19 cellular contexts compared by ENCODE assay signal in the genomic region with DNA sequence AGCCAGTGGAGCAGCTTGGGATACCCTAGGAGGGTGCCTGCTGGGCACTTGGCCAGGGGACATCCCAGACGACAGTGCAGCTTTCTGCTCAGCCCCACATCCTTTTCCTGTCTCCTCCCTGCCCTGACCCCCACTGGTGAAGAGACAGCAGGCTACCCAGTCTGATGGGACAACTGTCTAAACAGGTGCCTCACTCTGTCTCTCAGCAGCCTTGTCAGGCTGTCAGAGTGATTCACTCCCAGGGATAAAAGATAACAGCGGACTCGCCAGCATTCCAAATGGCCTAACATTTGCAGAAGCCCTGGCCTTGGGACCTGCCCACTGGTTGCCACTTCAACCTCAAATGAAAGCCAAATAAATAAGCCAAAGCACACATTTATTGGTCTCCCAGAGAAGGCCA.
"Had no signal": no experiment of that assay in that cellular context is flagged by ENCODE, and none has a peak within 500 bp of the region (broad histone marks: within the 10 kb centered on the region; RNA-seq: fewer than 3 reads in every experiment).

No MANE protein-coding gene starts in this region.

- H3K9me3 ChIP-seq: ovary had no signal

- H3K4me3 ChIP-seq: cardiac muscle cell, dorsolateral prefrontal cortex, hepatocyte, ovary, skin epidermis, tibial nerve had no signal

- DNase-seq: activated CD4-positive, alpha-beta memory T cell treated with anti-CD3 and anti-CD28 coated beads for 36 hours; activated CD4-positive, alpha-beta T cell treated with anti-CD3 and anti-CD28 coated beads for 36 hours; activated CD8-positive, alpha-beta memory T cell treated with anti-CD3 and anti-CD28 coated beads, Interleukin-2, amount 10 ng/mL, durations not matched to agents 7 days and 5 days; activated naive CD4-positive, alpha-beta T cell treated with anti-CD3 and anti-CD28 coated beads, Interleukin-2, amount 10 ng/mL, durations not matched to agents 7 days and 5 days; activated T-cell treated with anti-CD3 and anti-CD28 coated beads, Interleukin-2, amount 50 U/mL, for 24 hours; dorsolateral prefrontal cortex; erythroblast; islet precursor cell; ovary; stimulated activated CD4-positive, alpha-beta T cell treated with anti-CD3 and anti-CD28 coated beads, Interleukin-15, amount 100 ng/mL, for 24 hours; stimulated activated CD4-positive, alpha-beta T cell treated with anti-CD3 and anti-CD28 coated beads, Interleukin-4, amount 100 ng/mL, for 24 hours; stimulated activated naive CD4-positive, alpha-beta T cell treated with Interleukin-2 at 50 U/mL for 16 hours; substantia nigra; T-helper 17 cell; WERI-Rb-1 had no signal

- H3K36me3 ChIP-seq: cardiac muscle cell, ovary, tibial nerve, WERI-Rb-1 had no signal

- H3K79me2 ChIP-seq: hepatocyte had no signal

- H3K27ac ChIP-seq: cardiac muscle cell, dorsolateral prefrontal cortex, hepatocyte, ovary, skin epidermis, tibial nerve, WERI-Rb-1 had no signal

- H3K4me1 ChIP-seq: tibial nerve had no signal

- H2AFZ ChIP-seq: hepatocyte had no signal

- H3K27me3 ChIP-seq: cardiac muscle cell, dorsolateral prefrontal cortex, hepatocyte, ovary, tibial nerve had no signal

- H3K4me2 ChIP-seq: hepatocyte had no signal
